ENCODE assay signal across 1 cellular context in the genomic region with DNA sequence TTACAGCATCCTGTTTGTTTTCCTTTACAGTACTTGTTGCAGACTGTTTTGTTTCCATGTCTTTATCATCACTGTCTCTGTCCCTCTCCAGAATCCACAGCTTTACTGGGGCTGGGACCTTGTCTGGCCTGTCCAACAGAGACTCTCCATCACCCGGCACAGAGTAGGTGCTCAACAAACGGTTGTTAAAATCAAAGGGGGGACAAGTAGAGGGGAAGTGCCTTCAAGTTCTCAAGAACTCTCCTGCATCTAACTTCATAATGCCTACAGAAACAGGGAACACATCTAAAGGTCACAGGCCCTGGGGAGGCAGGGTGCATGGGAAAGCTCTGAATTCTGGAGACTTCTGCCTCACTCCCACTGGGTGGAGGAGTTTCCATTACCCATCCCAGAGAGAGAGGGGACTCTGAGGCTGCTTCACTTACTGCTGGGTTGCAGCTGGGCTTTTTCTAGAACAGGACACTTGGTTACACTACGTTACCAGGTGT.
TF ChIP-seq lines count a peak whose summit lies in the region.

No MANE protein-coding gene starts in this region.

TF ChIP-seq in IMR-90, 13 proteins besides CTCF, POLR2A, EP300 and RAD21 (continued from another document):
- TF ChIP-seq, protein P1, sequence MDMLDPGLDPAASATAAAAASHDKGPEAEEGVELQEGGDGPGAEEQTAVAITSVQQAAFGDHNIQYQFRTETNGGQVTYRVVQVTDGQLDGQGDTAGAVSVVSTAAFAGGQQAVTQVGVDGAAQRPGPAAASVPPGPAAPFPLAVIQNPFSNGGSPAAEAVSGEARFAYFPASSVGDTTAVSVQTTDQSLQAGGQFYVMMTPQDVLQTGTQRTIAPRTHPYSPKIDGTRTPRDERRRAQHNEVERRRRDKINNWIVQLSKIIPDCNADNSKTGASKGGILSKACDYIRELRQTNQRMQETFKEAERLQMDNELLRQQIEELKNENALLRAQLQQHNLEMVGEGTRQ (IDR thresholded peaks at IDR 0.05; ENCODE audit: low read depth, low read length), result no peak
- TF ChIP-seq, protein P2, sequence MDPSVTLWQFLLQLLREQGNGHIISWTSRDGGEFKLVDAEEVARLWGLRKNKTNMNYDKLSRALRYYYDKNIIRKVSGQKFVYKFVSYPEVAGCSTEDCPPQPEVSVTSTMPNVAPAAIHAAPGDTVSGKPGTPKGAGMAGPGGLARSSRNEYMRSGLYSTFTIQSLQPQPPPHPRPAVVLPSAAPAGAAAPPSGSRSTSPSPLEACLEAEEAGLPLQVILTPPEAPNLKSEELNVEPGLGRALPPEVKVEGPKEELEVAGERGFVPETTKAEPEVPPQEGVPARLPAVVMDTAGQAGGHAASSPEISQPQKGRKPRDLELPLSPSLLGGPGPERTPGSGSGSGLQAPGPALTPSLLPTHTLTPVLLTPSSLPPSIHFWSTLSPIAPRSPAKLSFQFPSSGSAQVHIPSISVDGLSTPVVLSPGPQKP (IDR thresholded peaks at IDR 0.05; ENCODE audit: borderline replicate concordance, low read depth, low read length), result no peak
- TF ChIP-seq RFX5 (IDR thresholded peaks at IDR 0.05; ENCODE audit: low read depth, low read length) (no peak), MXI1 (IDR thresholded peaks at IDR 0.05; ENCODE audit: borderline replicate concordance, low read depth, low read length) (no peak), FOS (IDR thresholded peaks at IDR 0.05; ENCODE audit: low read depth, low read length) (no peak), CHD1 (IDR thresholded peaks at IDR 0.05; ENCODE audit: low read depth, low read length) (no peak)
